17 cellular contexts compared by ENCODE assay signal in genomic region chr16:83456934-83457333, GRCh38.
DNase-seq lines count a peak whose midpoint lies in the region; ATAC-seq and TF ChIP-seq lines count a peak whose summit lies in the region.
"Had no signal": no experiment of that assay in that cellular context is flagged by ENCODE, and none has a peak within 500 bp of the region (broad histone marks: within the 10 kb centered on the region; RNA-seq: fewer than 3 reads in every experiment).

No MANE protein-coding gene starts in this region.

- H3K27me3 ChIP-seq in right atrium auricular region (no peaks in the 10 kb centered on the region), heart right ventricle (no peaks in the 10 kb centered on the region)
- H3K27me3 ChIP-seq: BLaER1 treated with 17β-estradiol and CSF1 and Interleukin-3, amounts not matched to agents 10 nM and 100 nM had no signal

- intact Hi-C loops in Right ventricle myocardium superior (cut with DNase I) (no loop called here), heart right ventricle (cut with DNase I) (no loop called here), cardiac septum (cut with DNase I) (no loop called here), left ventricle myocardium superior (cut with micrococcal nuclease) (no loop called here)

- H3K27ac ChIP-seq in right atrium auricular region (no peak overlapping the region), heart right ventricle (no peak overlapping the region)
- H3K27ac ChIP-seq: 22Rv1; A549; BLaER1 treated with 17β-estradiol and CSF1 and Interleukin-3, amounts not matched to agents 10 nM and 100 nM; C4-2B had no signal

- no peak for TF ChIP-seq CTCF in right atrium auricular region (IDR thresholded peaks at IDR 0.05)
- no peak for TF ChIP-seq CTCF in heart right ventricle (IDR thresholded peaks at IDR 0.05)

- H3K9me3 ChIP-seq in right atrium auricular region (no peaks in the 10 kb centered on the region), heart right ventricle (no peaks in the 10 kb centered on the region)
- H3K9me3 ChIP-seq: A549; BLaER1 treated with 17β-estradiol and CSF1 and Interleukin-3, amounts not matched to agents 10 nM and 100 nM; Caco-2 had no signal

- no peaks in the 10 kb centered on the region for H3K36me3 ChIP-seq in right atrium auricular region
- H3K36me3 ChIP-seq in heart right ventricle, result no peaks in the 10 kb centered on the region
- H3K36me3 ChIP-seq: BLaER1 treated with 17β-estradiol and CSF1 and Interleukin-3, amounts not matched to agents 10 nM and 100 nM had no signal

- no peaks in the 10 kb centered on the region for H3K4me1 ChIP-seq in right atrium auricular region
- H3K4me1 ChIP-seq in heart right ventricle, result no peaks in the 10 kb centered on the region
- H3K4me1 ChIP-seq: A549, Caco-2 had no signal

- peak; percentile 51 for DNase-seq in Right ventricle myocardium superior
- DNase-seq in right atrium auricular region (ENCODE audit: low spot score), result no peak
- peak in 1 of 2 donors; percentile 47 for DNase-seq in heart right ventricle
- DNase-seq in cardiac septum (ENCODE audit: low spot score), result no peak
- peak; percentile 67 for DNase-seq in left ventricle myocardium superior
- DNase-seq: AML-193; Caco-2; Calu3; CD4-positive, alpha-beta T cell; CD8-positive, alpha-beta T cell; DMS79 treated with DMSO at 0.1 percent for 48 hours; GF-D8 had no signal

- ATAC-seq in Right ventricle myocardium superior (ENCODE audit: poor library complexity), result peak; percentile 78
- peak in 7 of 8 donors; percentile 25 to 67 (median 51) for ATAC-seq in heart right ventricle
- ATAC-seq in left ventricle myocardium superior, result peak; percentile 76
- no peak for ATAC-seq in SK-N-SH treated with all-trans-retinoic acid at 6 μM for 48 hours
- ATAC-seq: A549; CD8-positive, alpha-beta T cell had no signal

- 59 to 60% methylated on average over 8 of the region's 8 CpGs for WGBS in heart right ventricle, 2 donors

- H3K4me3 ChIP-seq in right atrium auricular region, result no peak overlapping the region
- no peak overlapping the region for H3K4me3 ChIP-seq in heart right ventricle
- H3K4me3 ChIP-seq: A549; BLaER1 treated with 17β-estradiol and CSF1 and Interleukin-3, amounts not matched to agents 10 nM and 100 nM had no signal

TF ChIP-seq in SK-N-SH treated with all-trans-retinoic acid at 6 μM for 48 hours, 23 proteins besides CTCF, POLR2A, EP300 and RAD21:
- TF ChIP-seq CSRNP3 (CRISPR knock-in tag; IDR thresholded peaks at IDR 0.05) (no peak), ZNF565 (CRISPR knock-in tag; conservative IDR thresholded peaks at IDR 0.05; ENCODE audit: low read depth) (no peak), BACH2 (CRISPR knock-in tag; IDR thresholded peaks at IDR 0.05; ENCODE audit: borderline replicate concordance) (no peak), ARNTL (CRISPR knock-in tag; IDR thresholded peaks at IDR 0.05; ENCODE audit: borderline replicate concordance, low read depth) (no peak), ZC3H10 (CRISPR knock-in tag; IDR thresholded peaks at IDR 0.05) (no peak), ZNF8 (CRISPR knock-in tag; IDR thresholded peaks at IDR 0.05) (no peak), POU6F1 (CRISPR knock-in tag; IDR thresholded peaks at IDR 0.05; ENCODE audit: borderline replicate concordance, low read depth) (no peak), GLIS3 (CRISPR knock-in tag; IDR thresholded peaks at IDR 0.05) (no peak), ZNF70 (CRISPR knock-in tag; IDR thresholded peaks at IDR 0.05) (no peak), ESRRG (CRISPR knock-in tag; IDR thresholded peaks at IDR 0.05) (no peak)
TF ChIP-seq in SK-N-SH treated with all-trans-retinoic acid at 6 μM for 48 hours: peak in this region for 0.

Comparison
In these comparisons a context has a peak if more than half of its experiments do, and no peak if none do; other contexts are left out.
1. DNase-seq: peak in Right ventricle myocardium superior (single experiment) and left ventricle myocardium superior (single experiment); none in right atrium auricular region (single experiment) and cardiac septum (single experiment).